In genomic region chr6:19715166-19715558, GRCh38 we compare ENCODE assay signal across 21 cellular contexts.
DNase-seq lines count a peak whose midpoint lies in the region; ATAC-seq, FAIRE-seq and TF ChIP-seq lines count a peak whose summit lies in the region.
"Had no signal": no experiment of that assay in that cellular context is flagged by ENCODE, and none has a peak within 500 bp of the region (broad histone marks: within the 10 kb centered on the region; RNA-seq: fewer than 3 reads in every experiment).

No MANE protein-coding gene starts in this region.

- H2AK5ac ChIP-seq in H1 (ENCODE audit: low read depth, low read length): no peak overlapping the region

- H3K4me3 Mint-ChIP-seq in neural progenitor cell: no peak overlapping the region
- H3K4me3 Mint-ChIP-seq in T-helper 17 cell: no peak overlapping the region
- H3K4me3 Mint-ChIP-seq: activated naive CD8-positive, alpha-beta T cell; memory B cell; naive thymus-derived CD4-positive, alpha-beta T cell; stimulated activated naive CD8-positive, alpha-beta T cell treated with anti-CD3 and anti-CD28 coated beads, Interleukin-15, Interleukin-2, amounts not matched to agents 100 ng/mL and 50 ng/mL, for 24 hours had no signal

- H3K9me3 ChIP-seq in H1 (ENCODE audit: insufficient read depth in 2 of 2, low read depth in 1 of 2, low read length in 1 of 2) (no peaks in the 10 kb centered on the region), neural progenitor cell (ENCODE audit: low read depth) (no peaks in the 10 kb centered on the region), T-helper 17 cell (ENCODE audit: control insufficient read depth, low read length, poor library complexity, severe bottlenecking) (no peaks in the 10 kb centered on the region)
- H3K9me3 ChIP-seq: colonic mucosa, upper lobe of left lung had no signal

- no peak overlapping the region for H2BK120ac ChIP-seq in H1 (replicated peaks; ENCODE audit: low read depth, low read length)

- H3K4me1 Mint-ChIP-seq in neural progenitor cell: peaks cover 52% of the 10 kb centered on the region
- H3K4me1 Mint-ChIP-seq in T-helper 17 cell: no peaks in the 10 kb centered on the region
- H3K4me1 Mint-ChIP-seq: memory B cell; naive thymus-derived CD4-positive, alpha-beta T cell had no signal

- peaks cover 34% of the 10 kb centered on the region for H3F3A ChIP-seq in neural progenitor cell (ENCODE audit: low read depth)

- H2BK15ac ChIP-seq in H1 (ENCODE audit: low read length): no peak overlapping the region

- H4K5ac ChIP-seq in H1 (ENCODE audit: insufficient read length, low read depth, low read length): no peak overlapping the region

- H3K4me2 ChIP-seq in H1 (ENCODE audit: insufficient read depth in 1 of 2, low read depth in 2 of 2, low read length in 2 of 2): peak overlapping the region; percentile 2 to 18; a peak in 3 of 4 replicates
- peak overlapping the region; percentile 26 for H3K4me2 ChIP-seq in neural progenitor cell
- H3K4me2 ChIP-seq: hepatocyte had no signal

- H3K79me2 ChIP-seq in H1 (ENCODE audit: control insufficient read depth in 1 of 2, insufficient read depth in 2 of 2, low read length in 2 of 2) (no peaks in the 10 kb centered on the region), neural progenitor cell (ENCODE audit: low read depth) (no peaks in the 10 kb centered on the region)
- H3K79me2 ChIP-seq: hepatocyte had no signal

- H3K9me3 Mint-ChIP-seq in neural progenitor cell: peaks cover 4% of the 10 kb centered on the region
- H3K9me3 Mint-ChIP-seq: stimulated activated naive CD8-positive, alpha-beta T cell treated with anti-CD3 and anti-CD28 coated beads, Interleukin-15, Interleukin-2, amounts not matched to agents 100 ng/mL and 50 ng/mL, for 24 hours had no signal

- H3K79me1 ChIP-seq in H1 (ENCODE audit: low read depth, low read length): no peaks in the 10 kb centered on the region

- H2AFZ ChIP-seq in H1 (ENCODE audit: low read length) (no peak overlapping the region), neural progenitor cell (replicated peaks) (no peak overlapping the region)
- H2AFZ ChIP-seq: hepatocyte had no signal

- H3K36me3 Mint-ChIP-seq in neural progenitor cell (no peaks in the 10 kb centered on the region), T-helper 17 cell (ENCODE audit: low read depth) (no peaks in the 10 kb centered on the region)
- H3K36me3 Mint-ChIP-seq: activated naive CD8-positive, alpha-beta T cell; memory B cell; naive thymus-derived CD4-positive, alpha-beta T cell had no signal

- TF ChIP-seq RAD21 in H1 (IDR thresholded peaks at IDR 0.05 in 1 of 2, conservative IDR thresholded peaks at IDR 0.05 in 1 of 2; ENCODE audit: low read depth in 2 of 2, low read length in 2 of 2): no peak

- H3K23ac ChIP-seq in H1 (ENCODE audit: insufficient read length): no peak overlapping the region

- no peak for TF ChIP-seq POLR2A in H1 (IDR thresholded peaks at IDR 0.05; ENCODE audit: control extremely low read depth in 1 of 2, low read depth in 2 of 2, low read length in 2 of 2)

- FAIRE-seq in H1 (lab: Jason Lieb, UNC): no peak
- FAIRE-seq: kidney, RCC 7860 had no signal

- no peak overlapping the region for H3K4ac ChIP-seq in H1 (replicated peaks; ENCODE audit: insufficient read length, low read depth, low read length)

- H2BK20ac ChIP-seq in H1 (ENCODE audit: low read length): no peak overlapping the region

- no peak overlapping the region for H3K18ac ChIP-seq in H1 (ENCODE audit: extremely low read depth, low read length)

- no peak for TF ChIP-seq EP300 in H1 (IDR thresholded peaks at IDR 0.05; ENCODE audit: borderline replicate concordance in 1 of 2, low read depth in 2 of 2, low read length in 2 of 2)

- H3K4me1 ChIP-seq in H1 (replicated peaks in 1 of 4; ENCODE audit: control insufficient read depth in 3 of 4, insufficient read depth in 4 of 4, low read length in 3 of 4): peaks cover 0 to 15% (median 9%) of the 10 kb centered on the region in 4 experiments; a peak in 5 of 7 replicates
- H3K4me1 ChIP-seq in neural progenitor cell: peaks cover 45% of the 10 kb centered on the region
- H3K4me1 ChIP-seq: colonic mucosa, upper lobe of left lung had no signal

- H3K27me3 ChIP-seq in H7 (ENCODE audit: control insufficient read depth, insufficient read depth, low read length) (no peaks in the 10 kb centered on the region), H1 (replicated peaks in 1 of 4; ENCODE audit: control insufficient read depth in 3 of 4, extremely low read depth in 1 of 4, insufficient read depth in 3 of 4, low read length in 3 of 4) (no peaks in the 10 kb centered on the region), neural progenitor cell (no peaks in the 10 kb centered on the region)
- H3K27me3 ChIP-seq: brain microvascular endothelial cell, colonic mucosa, hepatocyte, upper lobe of left lung had no signal

- TF ChIP-seq CTCF in H1 (IDR thresholded peaks at IDR 0.05; ENCODE audit: control extremely low read depth in 1 of 3, insufficient read depth in 1 of 3, low read depth in 1 of 3, low read length in 3 of 3) (no peak), neural progenitor cell (IDR thresholded peaks at IDR 0.05) (no peak)

- H3K27ac Mint-ChIP-seq in neural progenitor cell: peak overlapping the region; percentile 88
- H3K27ac Mint-ChIP-seq in T-helper 17 cell: no peak overlapping the region
- H3K27ac Mint-ChIP-seq: activated naive CD8-positive, alpha-beta T cell; memory B cell; naive thymus-derived CD4-positive, alpha-beta T cell; stimulated activated naive CD8-positive, alpha-beta T cell treated with anti-CD3 and anti-CD28 coated beads, Interleukin-15, Interleukin-2, amounts not matched to agents 100 ng/mL and 50 ng/mL, for 24 hours had no signal

- H3K36me3 ChIP-seq in H7 (replicated peaks; ENCODE audit: control insufficient read depth, insufficient read depth, low read length): no peaks in the 10 kb centered on the region
- no peaks in the 10 kb centered on the region for H3K36me3 ChIP-seq in H1 (ENCODE audit: control insufficient read depth in 2 of 4, insufficient read depth in 4 of 4, low read length in 3 of 4)
- H3K36me3 ChIP-seq in neural progenitor cell: no peaks in the 10 kb centered on the region
- H3K36me3 ChIP-seq: brain microvascular endothelial cell, colonic mucosa, upper lobe of left lung had no signal

- no peaks in the 10 kb centered on the region for H3K27me3 Mint-ChIP-seq in neural progenitor cell (ENCODE audit: insufficient read depth, low read depth)
- H3K27me3 Mint-ChIP-seq in T-helper 17 cell: no peaks in the 10 kb centered on the region
- H3K27me3 Mint-ChIP-seq: activated naive CD8-positive, alpha-beta T cell; memory B cell; stimulated activated naive CD8-positive, alpha-beta T cell treated with anti-CD3 and anti-CD28 coated beads, Interleukin-15, Interleukin-2, amounts not matched to agents 100 ng/mL and 50 ng/mL, for 24 hours had no signal

- H3K14ac ChIP-seq in H1 (ENCODE audit: insufficient read length): no peak overlapping the region

- ATAC-seq in HG02759 (IDR thresholded peaks at IDR 0.05; ENCODE audit: unreplicated experiment): no peak
- ATAC-seq in T-helper 17 cell: no peak
- no peak for ATAC-seq in GM18907 (IDR thresholded peaks at IDR 0.05; ENCODE audit: unreplicated experiment)
- ATAC-seq: naive thymus-derived CD4-positive, alpha-beta T cell had no signal

- no peak overlapping the region for H2BK12ac ChIP-seq in H1 (ENCODE audit: low read depth, low read length)

- no peak overlapping the region for H3K9ac ChIP-seq in H1 (replicated peaks in 1 of 4; ENCODE audit: extremely low read depth in 1 of 4, low read depth in 3 of 4, low read length in 3 of 4)
- H3K9ac ChIP-seq in neural progenitor cell: no peak overlapping the region

- no peak overlapping the region for H3K56ac ChIP-seq in H1 (replicated peaks; ENCODE audit: insufficient read length, low read depth, low read length)

- POLR2A ChIA-PET in H1 (lab: Charles Lee; ENCODE audit: partially characterized antibody): interaction anchor here (0.6 to 1.7 kb wide), 3 partner anchors 14 to 269 kb away, joined by 3 to 7 read pairs (median 3); no protein-coding TSS in a partner anchor

- no peak overlapping the region for H2BK5ac ChIP-seq in H1 (ENCODE audit: low read depth, low read length)

- H3K27ac ChIP-seq in H1 (ENCODE audit: low read depth, low read length) (no peak overlapping the region), neural progenitor cell (peak overlapping the region; percentile 88)
- H3K27ac ChIP-seq: brain microvascular endothelial cell, colonic mucosa, hepatocyte, upper lobe of left lung had no signal

- CTCF ChIA-PET in H1 (lab: Charles Lee; ENCODE audit: partially characterized antibody): no interaction called here

- H3K23me2 ChIP-seq in H1 (ENCODE audit: low read depth, low read length): no peaks in the 10 kb centered on the region

- H4K20me1 ChIP-seq in H1 (replicated peaks in 1 of 2; ENCODE audit: control insufficient read depth in 1 of 2, insufficient read depth in 2 of 2, low read length in 2 of 2) (no peaks in the 10 kb centered on the region), neural progenitor cell (ENCODE audit: low read depth) (no peaks in the 10 kb centered on the region)

- H4K8ac ChIP-seq in H1 (ENCODE audit: extremely low read depth, insufficient read depth, low read length): no peak overlapping the region

- no peak overlapping the region for H4K91ac ChIP-seq in H1 (replicated peaks; ENCODE audit: insufficient read length, low read length)

- DNase-seq in H7: peak; percentile 22
- peak; percentile 70 for DNase-seq in NCI-H1105 treated with DMSO at 0.1 percent for 48 hours (lab: John Stamatoyannopoulos, UW)
- no peak for DNase-seq in H1 (ENCODE audit: low read depth in 1 of 2, low spot score in 2 of 2)
- peak; percentile 47 for DNase-seq in neural progenitor cell (ENCODE audit: low spot score)
- no peak for DNase-seq in T-helper 17 cell
- DNase-seq: activated CD4-positive, CD25-positive, alpha-beta regulatory T cell treated with anti-CD3 and anti-CD28 coated beads, Interleukin-2, amount 50 U/mL, for 72 hours; brain microvascular endothelial cell; colonic mucosa; kidney; MV-4-11; naive thymus-derived CD4-positive, alpha-beta T cell; NCI-H2107; stimulated activated CD4-positive, alpha-beta T cell treated with anti-CD3 and anti-CD28 coated beads, Interleukin-2, amount 100 ng/mL, for 48 hours; upper lobe of left lung had no signal

- H3K4me3 ChIP-seq in H7 (ENCODE audit: insufficient read depth, low read depth, low read length) (no peak overlapping the region), H1 (ENCODE audit: extremely low read depth in 1 of 4, insufficient read depth in 2 of 4, low read depth in 3 of 4, low read length in 4 of 4) (peak overlapping the region in 1 of 4 experiments; percentile 3; a peak in 1 of 8 replicates), neural progenitor cell (no peak overlapping the region)
- H3K4me3 ChIP-seq: colonic mucosa, hepatocyte, upper lobe of left lung had no signal

TF ChIP-seq in H1, 55 proteins besides CTCF, POLR2A, EP300 and RAD21 (continues in another document):
- TF ChIP-seq TBP (IDR thresholded peaks at IDR 0.05; ENCODE audit: low read depth, low read length): no peak
- no peak for TF ChIP-seq YY1 (IDR thresholded peaks at IDR 0.05; ENCODE audit: low read depth, low read length)
- TF ChIP-seq SIX5 (IDR thresholded peaks at IDR 0.05; ENCODE audit: low read depth, low read length): no peak

Comparison
In these comparisons a context has a peak if more than half of its experiments do, and no peak if none do; other contexts are left out.
1. DNase-seq: peak in H7 (single experiment), NCI-H1105 treated with DMSO at 0.1 percent for 48 hours (single experiment) and neural progenitor cell (single experiment); none in H1 (0 of 2) and T-helper 17 cell (0 of 3).